Comparison of ENCODE assay signal across 10 cellular contexts in genomic region chr7:54541941-54542618, GRCh38. TPM values are rescaled to one million over a fixed set of nuclear protein-coding genes. Genes with fewer than 3 reads are reported as not detected.
DNase-seq lines count a peak whose midpoint lies in the region; ATAC-seq, FAIRE-seq and TF ChIP-seq lines count a peak whose summit lies in the region.
"Had no signal": no experiment of that assay in that cellular context is flagged by ENCODE, and none has a peak within 500 bp of the region (broad histone marks: within the 10 kb centered on the region; RNA-seq: fewer than 3 reads in every experiment).

VSTM2A (plus strand) TSS chr7:54542375; CDS start chr7:54542731, 356 bp downstream.

- POLR2A ChIA-PET in CD4-positive, alpha-beta memory T cell (lab: Charles Lee; ENCODE audit: partially characterized antibody): no interaction called here

- H3K27ac ChIP-seq in gastroesophageal sphincter (no peak within 1 kb of the TSS), pancreas (no peak within 1 kb of the TSS)
- no peak within 1 kb of the TSS for H3K27ac ChIP-seq in CD4-positive, alpha-beta memory T cell (ENCODE audit: low read depth, low read length)

- 0% methylated on average over 2 to 15 of the region's 58 CpGs for WGBS in gastroesophageal sphincter (ENCODE audit: low coverage in 1 of 2), 2 donors
- 1% methylated on average over 58 of the region's 58 CpGs for WGBS in pancreas, 2 donors

- H3K4me3 Mint-ChIP-seq in CD4-positive, alpha-beta memory T cell: no peak within 1 kb of the TSS

- peaks cover 0 to 25% (median 17%) of the 10 kb centered on the region in 8 donors for H3K9me3 Mint-ChIP-seq in CD4-positive, alpha-beta memory T cell

- H3K27me3 Mint-ChIP-seq in CD4-positive, alpha-beta memory T cell: peaks cover 24 to 26% of the 10 kb centered on the region in 2 donors

- ATAC-seq in gastroesophageal sphincter: peak; percentile 25
- ATAC-seq in pancreas: peak in 3 of 4 donors; percentile 61 to 69 (median 64)
- ATAC-seq in HG02678 (IDR thresholded peaks at IDR 0.05; ENCODE audit: unreplicated experiment): no peak
- ATAC-seq in HG03565 (IDR thresholded peaks at IDR 0.05; ENCODE audit: unreplicated experiment): no peak

- H3K36me3 ChIP-seq in gastroesophageal sphincter (no peaks in the 10 kb centered on the region), pancreas (no peaks in the 10 kb centered on the region)
- H3K36me3 ChIP-seq in CD4-positive, alpha-beta memory T cell (ENCODE audit: insufficient read depth, low read length): no peaks in the 10 kb centered on the region

- H3K27ac Mint-ChIP-seq in CD4-positive, alpha-beta memory T cell: no peak within 1 kb of the TSS

- TF ChIP-seq EP300 in gastroesophageal sphincter (IDR thresholded peaks at IDR 0.05): no peak

- peaks cover 2 to 8% of the 10 kb centered on the region in 2 donors for H3K36me3 Mint-ChIP-seq in CD4-positive, alpha-beta memory T cell

- DNase-seq in Daoy (ENCODE audit: low read depth) (peak; percentile 79), NCI-H82 treated with DMSO at 0.1 percent for 48 hours (lab: John Stamatoyannopoulos, UW; ENCODE audit: unreplicated experiment) (peak; percentile 31), pancreas (peak in 2 of 6 donors; percentile 62 to 70), activated T-cell treated with anti-CD3 and anti-CD28 coated beads for 4 hours (no peak)
- DNase-seq in CD4-positive, alpha-beta memory T cell: no peak
- DNase-seq: T1000 had no signal

- H3K4me1 ChIP-seq in gastroesophageal sphincter (peaks cover 0 to 32% (median 17%) of the 10 kb centered on the region in 3 donors), pancreas (peaks cover 0 to 4% (median 0%) of the 10 kb centered on the region in 3 donors)
- no peaks in the 10 kb centered on the region for H3K4me1 ChIP-seq in CD4-positive, alpha-beta memory T cell (ENCODE audit: insufficient read depth, low read length)

- H3K9me3 ChIP-seq in gastroesophageal sphincter: no peaks in the 10 kb centered on the region
- no peaks in the 10 kb centered on the region for H3K9me3 ChIP-seq in pancreas
- H3K9me3 ChIP-seq in CD4-positive, alpha-beta memory T cell (ENCODE audit: control insufficient read depth in 1 of 2, low read length in 2 of 2): no peaks in the 10 kb centered on the region

- H3K4me3 ChIP-seq in gastroesophageal sphincter (peak within 1 kb of the TSS in 1 of 2 donors; percentile 46), pancreas (peak within 1 kb of the TSS in 3 of 4 donors; percentile 7 to 33 (median 20))
- no peak within 1 kb of the TSS for H3K4me3 ChIP-seq in CD4-positive, alpha-beta memory T cell (ENCODE audit: low read length in 2 of 2)

- no peak for TF ChIP-seq CTCF in gastroesophageal sphincter (IDR thresholded peaks at IDR 0.05)
- no peak for TF ChIP-seq CTCF in pancreas (IDR thresholded peaks at IDR 0.05)

- H3K4me1 Mint-ChIP-seq in CD4-positive, alpha-beta memory T cell: peaks cover 0 to 5% (median 2%) of the 10 kb centered on the region in 4 donors

- CTCF ChIA-PET in CD4-positive, alpha-beta memory T cell (lab: Charles Lee; ENCODE audit: partially characterized antibody): no interaction called here

- intact Hi-C loops in pancreas (cut with DNase I): no loop called here
- intact Hi-C loops in CD4-positive, alpha-beta memory T cell (cut with micrococcal nuclease): no loop called here

- H3K27me3 ChIP-seq in gastroesophageal sphincter: peaks cover 88% of the 10 kb centered on the region
- peaks cover 0 to 36% (median 15%) of the 10 kb centered on the region in 4 donors for H3K27me3 ChIP-seq in pancreas
- peaks cover 4% of the 10 kb centered on the region for H3K27me3 ChIP-seq in CD4-positive, alpha-beta memory T cell (ENCODE audit: insufficient read depth, low read length)

- no peak for TF ChIP-seq POLR2A in gastroesophageal sphincter (IDR thresholded peaks at IDR 0.05)

- no peak for FAIRE-seq in pancreas (lab: Jason Lieb, UNC)

RNA-seq across cellular contexts. Expression of gene VSTM2A, which starts in this region (rescaled TPM):
- 0.23 TPM in 1 of 2 replicates, not detected in the other for total RNA-seq in Daoy (2014; rRNA removed; shearing (Covaris generic))
- total RNA-seq in gastroesophageal sphincter (under 1 TPM in 2 of 4 donors, not detected in 2; 0.10 to 0.81 TPM), pancreas (under 1 TPM in 4 of 6 donors, not detected in 2; 0.12 to 0.64 (median 0.15) TPM)
- polyA plus RNA-seq in pancreas: 1 to 10 TPM in 1 of 2 donors, under 1 TPM in 1; 0.08 to 1.0 TPM
- not detected for total RNA-seq in CD4-positive, alpha-beta memory T cell
- not detected for polyA plus RNA-seq in CD4-positive, alpha-beta memory T cell
- polyA plus RNA-seq: esophagus had no signal

Comparison
In these comparisons a context has a peak if more than half of its experiments do, and no peak if none do; other contexts are left out.
1. Peak in DNase-seq in Daoy; RNA of the gene not detected or under 1 TPM.
2. Peak in ATAC-seq in gastroesophageal sphincter; RNA of the gene not detected or under 1 TPM.
3. ATAC-seq: peak in pancreas (3 of 4); none in HG02678 (single experiment) and HG03565 (single experiment).
4. H3K4me3 ChIP-seq: peak in pancreas (3 of 4); none in CD4-positive, alpha-beta memory T cell (0 of 2).